In the genomic region with DNA sequence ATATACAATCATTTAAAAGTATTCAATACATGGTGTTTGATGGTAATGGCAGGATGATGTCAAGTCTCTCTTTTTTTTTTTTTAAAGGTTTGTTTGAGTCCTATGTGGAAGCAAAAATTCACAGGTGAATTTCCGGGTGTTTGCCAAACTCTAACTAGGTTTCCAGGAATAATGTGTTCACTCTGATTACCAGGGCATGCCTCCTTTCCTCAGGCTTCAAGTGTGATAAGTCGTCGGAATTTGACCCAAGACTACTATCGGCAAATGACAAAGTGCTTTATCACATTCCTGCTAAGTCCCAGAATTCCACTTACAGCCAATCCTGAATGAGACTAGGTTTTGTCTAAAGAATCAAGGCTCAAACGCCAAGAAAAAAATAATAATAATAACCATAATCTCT, we compare ENCODE assay signal across 28 cellular contexts. TPM values are rescaled to one million over a fixed set of nuclear protein-coding genes. Genes with fewer than 3 reads are reported as not detected.
DNase-seq lines count a peak whose midpoint lies in the region; ATAC-seq and TF ChIP-seq lines count a peak whose summit lies in the region.
"Had no signal": no experiment of that assay in that cellular context is flagged by ENCODE, and none has a peak within 500 bp of the region (broad histone marks: within the 10 kb centered on the region; RNA-seq: fewer than 3 reads in every experiment).

No MANE protein-coding gene starts in this region.

- peaks cover 13 to 15% of the 10 kb centered on the region in 2 donors for H3K36me3 Mint-ChIP-seq in activated naive CD4-positive, alpha-beta T cell treated with anti-CD3 and anti-CD28 coated beads, Interleukin-2, amount 50 U/mL, for 72 hours

- peaks cover 13% of the 10 kb centered on the region for H3K4me1 ChIP-seq in colonic mucosa
- peaks cover 5 to 34% (median 30%) of the 10 kb centered on the region in 4 donors for H3K4me1 ChIP-seq in liver (ENCODE audit: control insufficient read depth in 4 of 4, insufficient read depth in 4 of 4, low read length in 3 of 4)
- peaks cover 21 to 33% (median 25%) of the 10 kb centered on the region in 3 donors for H3K4me1 ChIP-seq in skeletal muscle tissue (ENCODE audit: control insufficient read depth in 3 of 3, insufficient read depth in 3 of 3, low read length in 3 of 3)
- H3K4me1 ChIP-seq: prostate gland had no signal

- TF ChIP-seq CTCF in colonic mucosa (IDR thresholded peaks at IDR 0.05), result no peak
- no peak for TF ChIP-seq CTCF in liver (IDR thresholded peaks at IDR 0.05; ENCODE audit: low read depth, low read length, missing input control)

- H3K27ac Mint-ChIP-seq in activated naive CD4-positive, alpha-beta T cell treated with anti-CD3 and anti-CD28 coated beads, Interleukin-2, amount 50 U/mL, for 72 hours, result no peak overlapping the region
- H3K27ac Mint-ChIP-seq: activated CD4-positive, alpha-beta T cell treated with anti-CD3 and anti-CD28 coated beads for 36 hours; stimulated activated effector memory CD8-positive, alpha-beta T cell treated with anti-CD3 and anti-CD28 coated beads, Interleukin-12 subunit alpha, Interleukin-12 subunit beta, amount 100 ng/mL, for 72 hours; T-helper 17 cell had no signal

- no peaks in the 10 kb centered on the region for H3K9me3 ChIP-seq in colonic mucosa
- H3K9me3 ChIP-seq in liver (ENCODE audit: control insufficient read depth in 4 of 4, low read length in 3 of 4), result no peaks in the 10 kb centered on the region
- H3K9me3 ChIP-seq in skeletal muscle tissue (ENCODE audit: control insufficient read depth in 3 of 3, low read length in 3 of 3), result no peaks in the 10 kb centered on the region
- H3K9me3 ChIP-seq: BLaER1 treated with 17β-estradiol and CSF1 and Interleukin-3, amounts not matched to agents 10 nM and 100 nM; lower lobe of right lung; prostate gland; suprapubic skin had no signal

- WGBS in liver, result 31% methylated on average over 5 of the region's 5 CpGs

- H3K9ac ChIP-seq in colonic mucosa (ENCODE audit: low read depth in 2 of 2, low read length in 2 of 2) (no peak overlapping the region), liver (ENCODE audit: low read depth in 1 of 2, low read length in 2 of 2) (no peak overlapping the region), skeletal muscle tissue (ENCODE audit: low read depth in 1 of 3, low read length in 3 of 3) (peak overlapping the region in 1 of 3 donors; percentile 55)

- H3K9me3 Mint-ChIP-seq in activated naive CD4-positive, alpha-beta T cell treated with anti-CD3 and anti-CD28 coated beads, Interleukin-2, amount 50 U/mL, for 72 hours, result no peaks in the 10 kb centered on the region
- H3K9me3 Mint-ChIP-seq: stimulated activated effector memory CD8-positive, alpha-beta T cell treated with anti-CD3 and anti-CD28 coated beads, Interleukin-12 subunit alpha, Interleukin-12 subunit beta, amount 100 ng/mL, for 72 hours had no signal

- DNase-seq in colonic mucosa, result peak; percentile 54
- DNase-seq in activated naive CD4-positive, alpha-beta T cell treated with anti-CD3 and anti-CD28 coated beads, Interleukin-2, amount 50 U/mL, for 72 hours (ENCODE audit: low spot score in 2 of 2), result no peak
- DNase-seq: activated CD4-positive, alpha-beta T cell treated with anti-CD3 and anti-CD28 coated beads for 36 hours; activated effector memory CD4-positive, alpha-beta T cell treated with anti-CD3 and anti-CD28 coated beads, Interleukin-2, amount 50 U/mL, for 16 hours; DND-41; effector CD4-positive, alpha-beta T cell; foreskin keratinocyte; hypothalamus; lower lobe of right lung; NCI-H1417; NCI-H2081; NCI-H345; NCI-H774; T-helper 17 cell had no signal

- no peaks in the 10 kb centered on the region for H3K27me3 ChIP-seq in colonic mucosa
- H3K27me3 ChIP-seq in liver (ENCODE audit: control insufficient read depth in 4 of 4, insufficient read depth in 4 of 4, low read length in 3 of 4), result no peaks in the 10 kb centered on the region
- H3K27me3 ChIP-seq in skeletal muscle tissue (ENCODE audit: control insufficient read depth in 3 of 3, insufficient read depth in 3 of 3, low read length in 3 of 3), result no peaks in the 10 kb centered on the region
- H3K27me3 ChIP-seq: BLaER1 treated with 17β-estradiol and CSF1 and Interleukin-3, amounts not matched to agents 10 nM and 100 nM; foreskin keratinocyte; suprapubic skin had no signal

- intact Hi-C loops in colonic mucosa (cut with DNase I), result loop anchor here (5.0 kb wide), 2 partner anchors 58 to 168 kb away; no protein-coding TSS in a partner anchor

- no peak for ATAC-seq in GM19023 (IDR thresholded peaks at IDR 0.05; ENCODE audit: unreplicated experiment)
- ATAC-seq in activated naive CD4-positive, alpha-beta T cell treated with anti-CD3 and anti-CD28 coated beads, Interleukin-2, amount 50 U/mL, for 72 hours, result no peak
- ATAC-seq: activated CD4-positive, alpha-beta T cell treated with anti-CD3 and anti-CD28 coated beads for 36 hours; esophagus mucosa; foreskin keratinocyte; stimulated activated effector memory CD8-positive, alpha-beta T cell treated with anti-CD3 and anti-CD28 coated beads, Interleukin-12 subunit alpha, Interleukin-12 subunit beta, amount 100 ng/mL, for 72 hours; T-helper 17 cell had no signal

- H3K4me3 ChIP-seq in colonic mucosa (no peak overlapping the region), liver (ENCODE audit: low read depth in 1 of 3, low read length in 3 of 3) (no peak overlapping the region), skeletal muscle tissue (ENCODE audit: low read length in 3 of 3) (no peak overlapping the region)
- H3K4me3 ChIP-seq: BLaER1 treated with 17β-estradiol and CSF1 and Interleukin-3, amounts not matched to agents 10 nM and 100 nM; lower lobe of right lung; prostate gland; smooth muscle cell; suprapubic skin had no signal

- TF ChIP-seq RAD21 in liver (IDR thresholded peaks at IDR 0.05), result no peak

- H3K27ac ChIP-seq in colonic mucosa (peak overlapping the region; percentile 76), liver (ENCODE audit: low read depth in 1 of 2, low read length in 2 of 2) (peak overlapping the region; percentile 61 to 71), skeletal muscle tissue (ENCODE audit: low read depth, low read length) (peak overlapping the region; percentile 69)
- H3K27ac ChIP-seq: BLaER1 treated with 17β-estradiol and CSF1 and Interleukin-3, amounts not matched to agents 10 nM and 100 nM; foreskin keratinocyte; lower lobe of right lung; prostate gland; RWPE1; suprapubic skin had no signal

- H3K36me3 ChIP-seq in colonic mucosa, result no peaks in the 10 kb centered on the region
- H3K36me3 ChIP-seq in liver (ENCODE audit: control insufficient read depth in 4 of 4, insufficient read depth in 3 of 4, low read depth in 1 of 4, low read length in 3 of 4), result peaks cover 0 to 10% (median 6%) of the 10 kb centered on the region in 4 donors
- peaks cover 13 to 53% (median 49%) of the 10 kb centered on the region in 3 donors for H3K36me3 ChIP-seq in skeletal muscle tissue (ENCODE audit: control insufficient read depth in 3 of 3, insufficient read depth in 3 of 3, low read length in 3 of 3)
- H3K36me3 ChIP-seq: prostate gland had no signal

TF ChIP-seq in liver, 16 proteins besides CTCF, POLR2A, EP300 and RAD21 (continues in another document):
- no peak for TF ChIP-seq HNF4G (IDR thresholded peaks at IDR 0.05)
- TF ChIP-seq YY1 (IDR thresholded peaks at IDR 0.05), result no peak
- TF ChIP-seq RXRA (IDR thresholded peaks at IDR 0.05), result no peak
- TF ChIP-seq, protein P1, sequence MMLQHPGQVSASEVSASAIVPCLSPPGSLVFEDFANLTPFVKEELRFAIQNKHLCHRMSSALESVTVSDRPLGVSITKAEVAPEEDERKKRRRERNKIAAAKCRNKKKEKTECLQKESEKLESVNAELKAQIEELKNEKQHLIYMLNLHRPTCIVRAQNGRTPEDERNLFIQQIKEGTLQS (IDR thresholded peaks at IDR 0.05), result no peak
- no peak for TF ChIP-seq HNF4A (conservative IDR thresholded peaks at IDR 0.05)
- no peak for TF ChIP-seq EGR1 (IDR thresholded peaks at IDR 0.05; ENCODE audit: low read depth in 2 of 2)
- TF ChIP-seq, protein P2, sequence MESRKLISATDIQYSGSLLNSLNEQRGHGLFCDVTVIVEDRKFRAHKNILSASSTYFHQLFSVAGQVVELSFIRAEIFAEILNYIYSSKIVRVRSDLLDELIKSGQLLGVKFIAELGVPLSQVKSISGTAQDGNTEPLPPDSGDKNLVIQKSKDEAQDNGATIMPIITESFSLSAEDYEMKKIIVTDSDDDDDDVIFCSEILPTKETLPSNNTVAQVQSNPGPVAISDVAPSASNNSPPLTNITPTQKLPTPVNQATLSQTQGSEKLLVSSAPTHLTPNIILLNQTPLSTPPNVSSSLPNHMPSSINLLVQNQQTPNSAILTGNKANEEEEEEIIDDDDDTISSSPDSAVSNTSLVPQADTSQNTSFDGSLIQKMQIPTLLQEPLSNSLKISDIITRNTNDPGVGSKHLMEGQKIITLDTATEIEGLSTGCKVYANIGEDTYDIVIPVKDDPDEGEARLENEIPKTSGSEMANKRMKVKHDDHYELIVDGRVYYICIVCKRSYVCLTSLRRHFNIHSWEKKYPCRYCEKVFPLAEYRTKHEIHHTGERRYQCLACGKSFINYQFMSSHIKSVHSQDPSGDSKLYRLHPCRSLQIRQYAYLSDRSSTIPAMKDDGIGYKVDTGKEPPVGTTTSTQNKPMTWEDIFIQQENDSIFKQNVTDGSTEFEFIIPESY (IDR thresholded peaks at IDR 0.05), result no peak
- no peak for TF ChIP-seq SP1 (IDR thresholded peaks at IDR 0.05)

RNA-seq across cellular contexts. Expression of a gene that starts 7.3 kb away (rescaled TPM):
- 10 to 100 TPM; 25.0 to 34.2 TPM for total RNA-seq in colonic mucosa
- total RNA-seq in liver, result 10 to 100 TPM; 20.1 to 25.1 TPM
- polyA plus RNA-seq in liver, result 10 to 100 TPM; 20.9 to 28.6 TPM
- 10.4 TPM for total RNA-seq in skeletal muscle tissue
- total RNA-seq in activated naive CD4-positive, alpha-beta T cell treated with anti-CD3 and anti-CD28 coated beads, Interleukin-2, amount 50 U/mL, for 72 hours, result 10 to 100 TPM; 39.9 to 52.6 TPM

RNA-seq across cellular contexts. Expression of a gene that starts 7.9 kb away (rescaled TPM):
- total RNA-seq in colonic mucosa (10 to 100 TPM; 21.2 to 24.5 TPM), liver (10 to 100 TPM; 15.1 to 28.4 TPM), skeletal muscle tissue (17.2 TPM)
- polyA plus RNA-seq in liver, result 1 to 10 TPM; 2.2 to 5.1 TPM
- 10 to 100 TPM; 27.3 to 31.7 TPM for total RNA-seq in activated naive CD4-positive, alpha-beta T cell treated with anti-CD3 and anti-CD28 coated beads, Interleukin-2, amount 50 U/mL, for 72 hours

RNA-seq across cellular contexts. Expression of a gene that starts 11.8 kb away (rescaled TPM):
- total RNA-seq in colonic mucosa, result under 1 TPM in 1 of 2 donors, not detected in 1; 0.22 TPM
- total RNA-seq in liver, result 1 to 10 TPM in 1 of 2 donors, not detected in 1; 1.6 TPM
- polyA plus RNA-seq in liver, result 1 to 10 TPM in 1 of 2 donors, not detected in 1; 2.3 TPM
- total RNA-seq in skeletal muscle tissue, result 664 TPM
- total RNA-seq in activated naive CD4-positive, alpha-beta T cell treated with anti-CD3 and anti-CD28 coated beads, Interleukin-2, amount 50 U/mL, for 72 hours, result not detected
- total RNA-seq: activated CD4-positive, alpha-beta T cell treated with anti-CD3 and anti-CD28 coated beads for 36 hours; cerebellum; esophagus mucosa; foreskin keratinocyte; H1; MCF 10A; smooth muscle cell; suprapubic skin; T-helper 17 cell had no signal
- polyA plus RNA-seq: AG04450, H1 had no signal

RNA-seq across cellular contexts. Expression of a gene that starts 22.6 kb away (rescaled TPM):
- total RNA-seq in colonic mucosa, result not detected
- total RNA-seq in liver, result 10 to 100 TPM in 1 of 2 donors, under 1 TPM in 1; 0.25 to 64.9 TPM
- under 1 TPM; 0.39 to 0.46 TPM for polyA plus RNA-seq in liver
- total RNA-seq in skeletal muscle tissue, result 1.0 TPM
- not detected for total RNA-seq in activated naive CD4-positive, alpha-beta T cell treated with anti-CD3 and anti-CD28 coated beads, Interleukin-2, amount 50 U/mL, for 72 hours
- total RNA-seq: activated CD4-positive, alpha-beta T cell treated with anti-CD3 and anti-CD28 coated beads for 36 hours; cerebellum; esophagus mucosa; foreskin keratinocyte; H1; lower lobe of right lung; MCF 10A; prostate gland; smooth muscle cell; suprapubic skin; T-helper 17 cell had no signal
- polyA plus RNA-seq: AG04450, foreskin keratinocyte, H1, smooth muscle cell had no signal

RNA-seq across cellular contexts. Expression of a gene that starts 25.8 kb away (rescaled TPM):
- total RNA-seq in colonic mucosa (1 to 10 TPM; 4.1 to 4.2 TPM), liver (10 to 100 TPM; 16.2 to 41.9 TPM), skeletal muscle tissue (2.1 TPM)
- 10 to 100 TPM in 1 of 2 donors, 1 to 10 TPM in 1; 4.7 to 18.2 TPM for polyA plus RNA-seq in liver
- 1 to 10 TPM; 2.8 to 5.1 TPM for total RNA-seq in activated naive CD4-positive, alpha-beta T cell treated with anti-CD3 and anti-CD28 coated beads, Interleukin-2, amount 50 U/mL, for 72 hours

Comparison
In these comparisons a context has a peak if more than half of its experiments do, and no peak if none do; other contexts are left out.
1. RNA of a gene that starts 11.8 kb away (total RNA-seq): 664 TPM in skeletal muscle tissue (single experiment); 1.6 TPM in liver, 0.22 TPM in colonic mucosa and not detected in activated naive CD4-positive, alpha-beta T cell treated with anti-CD3 and anti-CD28 coated beads, Interleukin-2, amount 50 U/mL, for 72 hours; every median in the first group is over 100 times any median in the second.
2. Peak in every context shown above with its lines, with median percentiles within 50 percentile points of each other: H3K27ac ChIP-seq.